In genomic region chr5:153515269-153515668, GRCh38 we compare ENCODE assay signal across 37 cellular contexts. TPM values are rescaled to one million over a fixed set of nuclear protein-coding genes. Genes with fewer than 3 reads are reported as not detected.
DNase-seq lines count a peak whose midpoint lies in the region; ATAC-seq, FAIRE-seq and TF ChIP-seq lines count a peak whose summit lies in the region.
"Had no signal": no experiment of that assay in that cellular context is flagged by ENCODE, and none has a peak within 500 bp of the region (broad histone marks: within the 10 kb centered on the region; RNA-seq: fewer than 3 reads in every experiment).

No MANE protein-coding gene starts in this region.

- CTCF ChIA-PET in MCF 10A (lab: Yijun Ruan, JAX) = no interaction called here
- CTCF ChIA-PET in mammary epithelial cell (lab: Charles Lee; ENCODE audit: low non-redundant PET) = no interaction called here
- CTCF ChIA-PET in K562 (lab: Yijun Ruan, JAX; ENCODE audit: low intra/inter-chr PET ratio) = no interaction called here

- no peak for TF ChIP-seq CTCF in MCF 10A (IDR thresholded peaks at IDR 0.05; ENCODE audit: unreplicated experiment)
- TF ChIP-seq CTCF in mammary epithelial cell (conservative IDR thresholded peaks at IDR 0.05 in 1 of 2, IDR thresholded peaks at IDR 0.05 in 1 of 2; ENCODE audit: extremely low read depth in 1 of 2, insufficient read depth in 1 of 2, low read depth in 1 of 2, low read length in 2 of 2) = no peak
- no peak for TF ChIP-seq CTCF in K562 (IDR thresholded peaks at IDR 0.05 in 2 of 3, conservative IDR thresholded peaks at IDR 0.05 in 1 of 3; ENCODE audit: insufficient read depth in 2 of 3, low read depth in 1 of 3, low read length in 3 of 3)
- no peak for TF ChIP-seq CTCF in foreskin fibroblast (IDR thresholded peaks at IDR 0.05; ENCODE audit: low read depth, low read length)

- no peaks in the 10 kb centered on the region for H4K20me1 ChIP-seq in mammary epithelial cell (ENCODE audit: insufficient read depth, low read length)
- no peaks in the 10 kb centered on the region for H4K20me1 ChIP-seq in K562 (replicated peaks; ENCODE audit: control insufficient read depth, insufficient read depth, low read length)

- peak; percentile 9 for DNase-seq in MCF 10A (ENCODE audit: unreplicated experiment)
- no peak for DNase-seq in mammary epithelial cell
- DNase-seq in K562 (ENCODE audit: extremely low read depth in 1 of 4, low spot score in 3 of 4) = no peak
- peak; percentile 77 to 79 for DNase-seq in foreskin fibroblast
- DNase-seq in stromal cell of bone marrow (ENCODE audit: low read depth) = peak; percentile 23
- DNase-seq in NCI-H2107 (lab: John Stamatoyannopoulos, UW) = no peak
- no peak for DNase-seq in GOT3 (lab: John Stamatoyannopoulos, UW)
- DNase-seq: activated CD4-positive, alpha-beta T cell treated with anti-CD3 and anti-CD28 coated beads for 48 hours; activated gamma-delta T cell treated with Interleukin-2 at 50 U/mL for 16 hours; activated T-cell treated with anti-CD3 and anti-CD28 coated beads, Interleukin-2, amount 50 U/mL, for 24 hours; AML-193; brain microvascular endothelial cell; CD8-positive, alpha-beta memory T cell; DMS153; effector CD4-positive, alpha-beta T cell; GF-D8; left ventricle myocardium inferior; naive B cell; NCI-H2171; NCI-H524; NK-92 treated with Interleukin-12 subunit alpha and Interleukin-12 subunit beta, amount 100 ng/mL, for 24 hours; nucleus accumbens; PC-9; Right ventricle myocardium superior; stimulated activated CD8-positive, alpha-beta memory T cell treated with anti-CD3 and anti-CD28 coated beads, Interleukin-4, amount 100 ng/mL, for 48 hours; stimulated activated naive CD8-positive, alpha-beta T cell treated with anti-CD3 and anti-CD28 coated beads, Interleukin-15, amount 100 ng/mL, for 72 hours; T-helper 2 cell had no signal

- no peak overlapping the region for H2AFZ ChIP-seq in mammary epithelial cell (ENCODE audit: low read depth, low read length)
- H2AFZ ChIP-seq in K562 (ENCODE audit: low read depth, low read length) = no peak overlapping the region
- H2AFZ ChIP-seq: PC-9 had no signal

- POLR2A ChIA-PET in MCF 10A (lab: Yijun Ruan, JAX) = no interaction called here
- POLR2A ChIA-PET in K562 (lab: Yijun Ruan, JAX) = no interaction called here

- H3K4me1 ChIP-seq in mammary epithelial cell (ENCODE audit: insufficient read depth, low read length) (no peaks in the 10 kb centered on the region), K562 (replicated peaks in 1 of 2; ENCODE audit: control insufficient read depth in 2 of 2, insufficient read depth in 2 of 2, low read length in 2 of 2) (no peaks in the 10 kb centered on the region)
- H3K4me1 ChIP-seq: left ventricle myocardium inferior had no signal

- no peak overlapping the region for H3K9ac ChIP-seq in mammary epithelial cell (ENCODE audit: insufficient read depth, low read length)
- H3K9ac ChIP-seq in K562 (ENCODE audit: insufficient read depth in 1 of 2, low read depth in 2 of 2, low read length in 2 of 2) = no peak overlapping the region
- H3K9ac ChIP-seq: KMS-11 had no signal

- peaks cover 5% of the 10 kb centered on the region for H3K4me1 Mint-ChIP-seq in MCF 10A (ENCODE audit: insufficient read depth, unreplicated experiment)
- H3K4me1 Mint-ChIP-seq: CD8-positive, alpha-beta memory T cell; naive B cell; stimulated activated naive CD8-positive, alpha-beta T cell treated with anti-CD3 and anti-CD28 coated beads, Interleukin-15, amount 100 ng/mL, for 72 hours had no signal

- H3K27me3 Mint-ChIP-seq in MCF 10A (ENCODE audit: insufficient read depth, unreplicated experiment) = no peaks in the 10 kb centered on the region
- H3K27me3 Mint-ChIP-seq: activated T-cell treated with anti-CD3 and anti-CD28 coated beads, Interleukin-2, amount 50 U/mL, for 24 hours; CD8-positive, alpha-beta memory T cell; stimulated activated naive CD8-positive, alpha-beta T cell treated with anti-CD3 and anti-CD28 coated beads, Interleukin-15, amount 100 ng/mL, for 72 hours had no signal

- H3K9me1 ChIP-seq in K562 (ENCODE audit: control insufficient read depth, insufficient read depth, low read length) = no peaks in the 10 kb centered on the region

- H3K9me3 ChIP-seq in mammary epithelial cell (replicated peaks; ENCODE audit: insufficient read depth, low read length) (peaks cover 3% of the 10 kb centered on the region), K562 (replicated peaks; ENCODE audit: control insufficient read depth, insufficient read depth, low read depth, low read length) (no peaks in the 10 kb centered on the region)

- FAIRE-seq in K562 (lab: Jason Lieb, UNC) = no peak
- FAIRE-seq: GM18507, islet of Langerhans had no signal

- TF ChIP-seq POLR2A in K562 (conservative IDR thresholded peaks at IDR 0.05) = no peak

- TF ChIP-seq EP300 in K562 (IDR thresholded peaks at IDR 0.05; ENCODE audit: low read length) = no peak

- H3K4me2 ChIP-seq in mammary epithelial cell (ENCODE audit: insufficient read depth, low read depth, low read length) = no peak overlapping the region
- H3K4me2 ChIP-seq in K562 (ENCODE audit: insufficient read depth, low read length) = no peak overlapping the region
- H3K4me2 ChIP-seq: KMS-11, PC-9 had no signal

- no peaks in the 10 kb centered on the region for H3K36me3 Mint-ChIP-seq in MCF 10A (ENCODE audit: insufficient read depth, unreplicated experiment)
- H3K36me3 Mint-ChIP-seq: CD8-positive, alpha-beta memory T cell; mesothelial cell of epicardium; naive B cell had no signal

- intact Hi-C loops in MCF 10A (cut with micrococcal nuclease) = no loop called here
- intact Hi-C loops in mammary epithelial cell (cut with micrococcal nuclease) = no loop called here
- intact Hi-C loops in K562 (cut with micrococcal nuclease) = no loop called here

- H3K79me2 ChIP-seq in mammary epithelial cell (ENCODE audit: insufficient read depth, low read length) (no peaks in the 10 kb centered on the region), K562 (ENCODE audit: control insufficient read depth, insufficient read depth, low read length) (no peaks in the 10 kb centered on the region)

- dilution Hi-C loops in mammary epithelial cell (cut with HindIII; ENCODE audit: low sequenced_read_pairs) = no loop called here

- BruUV-seq in MCF 10A (replicated peaks; lab: Mats Ljungman, UMichigan) = no TSS peak
- no TSS peak for BruUV-seq in mammary epithelial cell (replicated peaks; lab: Mats Ljungman, UMichigan)
- BruUV-seq in K562 (replicated peaks; lab: Mats Ljungman, UMichigan) = no TSS peak

- no peak overlapping the region for H3K27ac ChIP-seq in mammary epithelial cell (ENCODE audit: insufficient read depth, low read depth, low read length)
- H3K27ac ChIP-seq in K562 (ENCODE audit: extremely low read depth, low read depth, low read length) = no peak overlapping the region
- H3K27ac ChIP-seq: 22Rv1, brain microvascular endothelial cell, KMS-11, left ventricle myocardium inferior, PC-9, skin epidermis, tibial nerve had no signal

- 85% methylated on average over 2 of the region's 2 CpGs for WGBS in mammary epithelial cell (ENCODE audit: low coverage, missing lambda C conversion rate)
- WGBS in K562 (ENCODE audit: insufficient coverage, low coverage, missing lambda C conversion rate) = 0% methylated on average over 2 of the region's 2 CpGs

- in situ Hi-C loops in mammary epithelial cell (cut with MboI; ENCODE audit: low sequenced_read_pairs in 2 of 2) = loop anchor here in 1 of 2 donors (25.0 kb wide), 1 partner anchor 447 kb away; no protein-coding TSS in a partner anchor
- in situ Hi-C loops in K562 (cut with MboI) = no loop called here

- H3K27me3 ChIP-seq in mammary epithelial cell (ENCODE audit: insufficient read depth, low read length) (no peaks in the 10 kb centered on the region), K562 (ENCODE audit: control insufficient read depth in 2 of 2, insufficient read depth in 2 of 2, low read length in 2 of 2) (no peaks in the 10 kb centered on the region)
- H3K27me3 ChIP-seq: brain microvascular endothelial cell, tibial nerve had no signal

- H3K36me3 ChIP-seq in mammary epithelial cell (ENCODE audit: insufficient read depth, low read length) (no peaks in the 10 kb centered on the region), K562 (ENCODE audit: control insufficient read depth, insufficient read depth, low read length) (no peaks in the 10 kb centered on the region)
- H3K36me3 ChIP-seq: brain microvascular endothelial cell, left ventricle myocardium inferior, tibial nerve had no signal

- H3K9me3 Mint-ChIP-seq in MCF 10A (ENCODE audit: unreplicated experiment) = peaks cover 11% of the 10 kb centered on the region
- H3K9me3 Mint-ChIP-seq: mesothelial cell of epicardium had no signal

- no peak overlapping the region for H3K4me3 ChIP-seq in mammary epithelial cell (replicated peaks in 1 of 3; ENCODE audit: insufficient read depth in 1 of 3, low read depth in 2 of 3, low read length in 3 of 3)
- H3K4me3 ChIP-seq in K562 = no peak overlapping the region
- no peak overlapping the region for H3K4me3 ChIP-seq in foreskin fibroblast (ENCODE audit: low read depth in 1 of 2, low read length in 2 of 2)
- H3K4me3 ChIP-seq: left ventricle myocardium inferior, PC-9, skin epidermis, tibial nerve had no signal

- no peak overlapping the region for H3K4me3 Mint-ChIP-seq in MCF 10A (ENCODE audit: unreplicated experiment)
- H3K4me3 Mint-ChIP-seq: activated T-cell treated with anti-CD3 and anti-CD28 coated beads, Interleukin-2, amount 50 U/mL, for 24 hours; CD8-positive, alpha-beta memory T cell; mesothelial cell of epicardium; naive B cell; stimulated activated naive CD8-positive, alpha-beta T cell treated with anti-CD3 and anti-CD28 coated beads, Interleukin-15, amount 100 ng/mL, for 72 hours had no signal

- no peak overlapping the region for H3K27ac Mint-ChIP-seq in MCF 10A (ENCODE audit: low read depth, unreplicated experiment)
- H3K27ac Mint-ChIP-seq: activated T-cell treated with anti-CD3 and anti-CD28 coated beads, Interleukin-2, amount 50 U/mL, for 24 hours; CD8-positive, alpha-beta memory T cell; mesothelial cell of epicardium; naive B cell; stimulated activated naive CD8-positive, alpha-beta T cell treated with anti-CD3 and anti-CD28 coated beads, Interleukin-15, amount 100 ng/mL, for 72 hours had no signal

- no peak for TF ChIP-seq RAD21 in K562 (CRISPR knock-in tag; conservative IDR thresholded peaks at IDR 0.05 in 1 of 2, IDR thresholded peaks at IDR 0.05 in 1 of 2)

- ATAC-seq in K562 (no peak), HG03457 (IDR thresholded peaks at IDR 0.05; ENCODE audit: unreplicated experiment) (no peak)
- ATAC-seq: HCT116; stimulated activated naive CD8-positive, alpha-beta T cell treated with anti-CD3 and anti-CD28 coated beads, Interleukin-15, amount 100 ng/mL, for 72 hours had no signal

RNA-seq across cellular contexts. Expression of gene GRIA1, which starts 24.8 kb away (rescaled TPM):
- total RNA-seq in MCF 10A (2022) = not detected in 2 replicates
- total RNA-seq in mammary epithelial cell = under 1 TPM in 1 of 2 donors, not detected in 1; under 0.01 TPM
- not detected for polyA plus RNA-seq in mammary epithelial cell
- polyA minus RNA-seq in mammary epithelial cell = not detected
- not detected in 2 replicates for total RNA-seq in K562 (2011; cell fraction: chromatin; rRNA removed; ENCODE audit: low replicate concordance)
- total RNA-seq in K562 (2011; cell fraction: nucleolus; rRNA removed) = not detected in 2 replicates
- not detected in 2 replicates for total RNA-seq in K562 (2011; cell fraction: nucleoplasm; rRNA removed)
- not detected in 2 replicates for total RNA-seq in K562 (2014; rRNA removed)
- total RNA-seq in K562 (2014; rRNA removed; fragmentation: Illumina TruSeq; extraction: Trizol) = not detected in 2 replicates
- not detected in 2 replicates for total RNA-seq in K562 (2015; rRNA removed; fragmentation: Illumina TruSeq; extraction: Trizol)
- total RNA-seq in K562 (2021) = not detected in 2 replicates
- polyA plus RNA-seq in K562 (2011; rRNA removed) = not detected in 2 replicates
- polyA plus RNA-seq in K562 (2011; cell fraction: cytosol; rRNA removed) = not detected in 2 replicates
- polyA plus RNA-seq in K562 (2011; cell fraction: nucleus; rRNA removed) = not detected in 2 replicates
- polyA plus RNA-seq in K562 (2012) = not detected in 2 replicates
- polyA plus RNA-seq in K562 (2014; fragmentation: Illumina TruSeq; extraction: Trizol) = not detected in 2 replicates
- not detected for polyA plus RNA-seq in K562 (2014; fragmentation: Nextera tagmentation; extraction: Ambion mirVana)
- not detected in 2 replicates for polyA plus RNA-seq in K562 (2014; rRNA removed)
- polyA minus RNA-seq in K562 (2011; rRNA and poly(A)+ RNA removed) = not detected in 2 replicates
- polyA minus RNA-seq in K562 (2011; cell fraction: cytosol; rRNA and poly(A)+ RNA removed) = not detected in 2 replicates
- not detected in 2 replicates for polyA minus RNA-seq in K562 (2011; cell fraction: nucleus; rRNA and poly(A)+ RNA removed)
- total RNA-seq: activated CD8-positive, alpha-beta memory T cell treated with anti-CD3 and anti-CD28 coated beads for 36 hours; CD8-positive, alpha-beta memory T cell; PC-9 had no signal
- polyA plus RNA-seq: CD8-positive, alpha-beta memory T cell had no signal

Comparison
In these comparisons a context has a peak if more than half of its experiments do, and no peak if none do; other contexts are left out.
1. DNase-seq: peak in MCF 10A (single experiment), foreskin fibroblast (2 of 2) and stromal cell of bone marrow (single experiment); none in mammary epithelial cell (single experiment), K562 (0 of 4), NCI-H2107 (single experiment) and GOT3 (single experiment).